In the genomic region with DNA sequence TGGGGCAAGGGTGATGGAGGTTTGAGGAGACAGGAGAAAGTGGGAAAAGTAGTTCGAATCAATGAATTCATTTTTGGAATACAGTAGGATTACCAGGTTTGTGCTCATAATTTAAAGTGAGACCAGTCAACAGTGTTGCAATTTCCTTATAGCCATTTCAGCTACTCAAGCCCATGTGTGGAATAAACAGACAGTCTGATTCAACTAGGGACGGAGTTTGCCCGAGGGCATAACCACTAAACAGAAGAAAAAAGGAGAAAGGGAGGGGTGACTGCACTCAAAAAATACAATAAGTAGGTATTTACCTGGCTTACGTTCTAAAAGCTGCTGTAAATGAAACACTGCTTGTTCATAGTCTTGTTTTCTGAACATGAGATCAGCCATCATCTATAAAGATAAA, we compare ENCODE assay signal across 16 cellular contexts. TPM values are rescaled to one million over a fixed set of nuclear protein-coding genes. Genes with fewer than 3 reads are reported as not detected.
DNase-seq lines count a peak whose midpoint lies in the region; ATAC-seq and TF ChIP-seq lines count a peak whose summit lies in the region.
"Had no signal": no experiment of that assay in that cellular context is flagged by ENCODE, and none has a peak within 500 bp of the region (broad histone marks: within the 10 kb centered on the region; RNA-seq: fewer than 3 reads in every experiment).

No MANE protein-coding gene starts in this region.

- TF ChIP-seq CTCF in NB4 (IDR thresholded peaks at IDR 0.05; ENCODE audit: low read depth, low read length): no peak
- TF ChIP-seq CTCF in MCF 10A (IDR thresholded peaks at IDR 0.05; ENCODE audit: unreplicated experiment): no peak

- no peaks in the 10 kb centered on the region for H3K9me3 ChIP-seq in mesenchymal stem cell (ENCODE audit: control insufficient read depth, low read length)
- H3K9me3 ChIP-seq: adrenal gland, heart left ventricle, transverse colon had no signal

- WGBS in mesenchymal stem cell: 91% methylated on average over 3 of the region's 4 CpGs

- H3K4me1 Mint-ChIP-seq in MCF 10A (ENCODE audit: insufficient read depth, unreplicated experiment): peaks cover 35% of the 10 kb centered on the region

- TF ChIP-seq POLR2A in NB4 (IDR thresholded peaks at IDR 0.05; ENCODE audit: extremely low read depth, insufficient read length): no peak

- no peak overlapping the region for H2AFZ ChIP-seq in mesenchymal stem cell (ENCODE audit: low read depth, low read length)

- H3K18ac ChIP-seq in mesenchymal stem cell (ENCODE audit: low read depth in 1 of 2, low read length in 2 of 2): no peak overlapping the region

- POLR2A ChIA-PET in MCF 10A (lab: Yijun Ruan, JAX): interaction anchor here (0.7 to 1.1 kb wide), 4 partner anchors 9 to 55 kb away, joined by 3 to 4 read pairs (median 3); partner anchors contain the start of gene TTC21B

- CTCF ChIA-PET in MCF 10A (lab: Yijun Ruan, JAX): interaction anchor here (1.4 kb wide), 1 partner anchor 24 kb away, joined by 8 read pairs; no protein-coding TSS in a partner anchor

- no TSS peak for BruUV-seq in MCF 10A (replicated peaks; lab: Mats Ljungman, UMichigan)

- peaks cover 1% of the 10 kb centered on the region for H3K4me1 ChIP-seq in mesenchymal stem cell (ENCODE audit: control insufficient read depth, insufficient read depth, low read depth, low read length)

- no peak for ATAC-seq in left colon
- ATAC-seq: activated T-cell treated with anti-CD3 and anti-CD28 coated beads, Interleukin-2, amount 50 U/mL, for 72 hours; heart left ventricle had no signal

- no peak overlapping the region for H3K9ac ChIP-seq in mesenchymal stem cell (ENCODE audit: low read length)

- H3K27me3 Mint-ChIP-seq in MCF 10A (ENCODE audit: insufficient read depth, unreplicated experiment): no peaks in the 10 kb centered on the region
- H3K27me3 Mint-ChIP-seq: B cell had no signal

- H3K27ac Mint-ChIP-seq in MCF 10A (ENCODE audit: low read depth, unreplicated experiment): peak overlapping the region; percentile 80
- H3K27ac Mint-ChIP-seq: activated T-cell treated with anti-CD3 and anti-CD28 coated beads, Interleukin-2, amount 50 U/mL, for 72 hours; B cell had no signal

- no peak overlapping the region for H3K27ac ChIP-seq in mesenchymal stem cell (ENCODE audit: low read length, poor library complexity, severe bottlenecking)
- H3K27ac ChIP-seq: adrenal gland, transverse colon had no signal

- H2BK5ac ChIP-seq in mesenchymal stem cell (ENCODE audit: low read depth, low read length, poor library complexity, severe bottlenecking): no peak overlapping the region

- no peak overlapping the region for H2BK15ac ChIP-seq in mesenchymal stem cell (ENCODE audit: low read depth, poor library complexity, severe bottlenecking)

- H3K36me3 Mint-ChIP-seq in MCF 10A (ENCODE audit: insufficient read depth, unreplicated experiment): peaks cover 31% of the 10 kb centered on the region

- H3K4me3 ChIP-seq in NB4 (ENCODE audit: low read depth, low read length) (no peak overlapping the region), mesenchymal stem cell (ENCODE audit: insufficient read depth in 1 of 2, low read depth in 1 of 2, low read length in 2 of 2) (no peak overlapping the region)
- H3K4me3 ChIP-seq: adrenal gland, heart left ventricle, transverse colon had no signal

- H3K9me3 Mint-ChIP-seq in MCF 10A (ENCODE audit: unreplicated experiment): no peaks in the 10 kb centered on the region
- H3K9me3 Mint-ChIP-seq: activated T-cell treated with anti-CD3 and anti-CD28 coated beads, Interleukin-2, amount 50 U/mL, for 72 hours had no signal

- H3K36me3 ChIP-seq in mesenchymal stem cell (ENCODE audit: control insufficient read depth in 1 of 2, insufficient read depth in 2 of 2, low read depth in 1 of 2, low read length in 2 of 2): peaks cover 12 to 68% of the 10 kb centered on the region in 2 experiments

- H3K79me1 ChIP-seq in mesenchymal stem cell (replicated peaks; ENCODE audit: low read length, poor library complexity, severe bottlenecking): peaks cover 1% of the 10 kb centered on the region

- H4K8ac ChIP-seq in mesenchymal stem cell (ENCODE audit: low read length): no peak overlapping the region

- H3K4me2 ChIP-seq in mesenchymal stem cell (ENCODE audit: low read length, poor library complexity, severe bottlenecking): no peak overlapping the region

- H2BK120ac ChIP-seq in mesenchymal stem cell (ENCODE audit: low read depth, low read length): no peak overlapping the region

- no peaks in the 10 kb centered on the region for H3K27me3 ChIP-seq in mesenchymal stem cell (ENCODE audit: control insufficient read depth in 1 of 2, insufficient read depth in 1 of 2, low read length in 2 of 2)
- H3K27me3 ChIP-seq: adrenal gland, heart left ventricle, transverse colon had no signal

- no peak overlapping the region for H3K23ac ChIP-seq in mesenchymal stem cell (ENCODE audit: low read length in 2 of 2)

- no peak overlapping the region for H2AK5ac ChIP-seq in mesenchymal stem cell (ENCODE audit: low read length, severe bottlenecking)

- DNase-seq in EL (peak; percentile 77), NB4 (ENCODE audit: low read depth) (peak; percentile 56), MCF 10A (ENCODE audit: unreplicated experiment) (peak; percentile 92), mesenchymal stem cell (peak; percentile 33), RKO (ENCODE audit: low spot score) (no peak), left colon (no peak)
- DNase-seq in activated CD4-positive, CD25-positive, alpha-beta regulatory T cell treated with anti-CD3 and anti-CD28 coated beads, Interleukin-2, amount 50 U/mL, for 72 hours: no peak
- no peak for DNase-seq in activated CD4-positive, alpha-beta T cell treated with anti-CD3 and anti-CD28 coated beads, Interleukin-2, amount 50 U/mL, for 48 hours
- DNase-seq: activated CD4-positive, alpha-beta T cell treated with anti-CD3 and anti-CD28 coated beads, Interleukin-2, amount 50 U/mL, for 4 hours; activated T-cell treated with anti-CD3 and anti-CD28 coated beads, Interleukin-2, amount 50 U/mL, for 72 hours; cerebellar nuclear complex; heart left ventricle; NCI-H1092 treated with DMSO at 0.1 percent for 48 hours; transverse colon had no signal

- H2BK12ac ChIP-seq in mesenchymal stem cell (ENCODE audit: low read length in 2 of 2): no peak overlapping the region

- no peak overlapping the region for H4K91ac ChIP-seq in mesenchymal stem cell (ENCODE audit: low read length)

- intact Hi-C loops in MCF 10A (cut with micrococcal nuclease): no loop called here
- intact Hi-C loops in left colon (cut with DNase I, micrococcal nuclease): no loop called here

- H3K4ac ChIP-seq in mesenchymal stem cell (ENCODE audit: low read depth in 1 of 2, low read length in 2 of 2): no peak overlapping the region

- no peak overlapping the region for H3K14ac ChIP-seq in mesenchymal stem cell (ENCODE audit: low read length in 2 of 2)

- H3K4me3 Mint-ChIP-seq in MCF 10A (ENCODE audit: unreplicated experiment): peak overlapping the region; percentile 17
- H3K4me3 Mint-ChIP-seq: activated T-cell treated with anti-CD3 and anti-CD28 coated beads, Interleukin-2, amount 50 U/mL, for 72 hours; B cell had no signal

RNA-seq across cellular contexts. Expression of gene TTC21B, which starts 55.2 kb away (rescaled TPM):
- 9.8 and 10.9 TPM in 2 replicates for total RNA-seq in MCF 10A (2022)
- 3.5 TPM for polyA plus RNA-seq in mesenchymal stem cell (2013, experiment 1 of 2)
- polyA plus RNA-seq in mesenchymal stem cell (2013, experiment 2 of 2): 3.1 TPM
- 10 to 100 TPM; 14.0 to 14.8 TPM for total RNA-seq in left colon

Comparison
In these comparisons a context has a peak if more than half of its experiments do, and no peak if none do; other contexts are left out.
1. DNase-seq: peak in EL (single experiment), NB4 (single experiment), MCF 10A (single experiment) and mesenchymal stem cell (single experiment); none in RKO (single experiment), activated CD4-positive, CD25-positive, alpha-beta regulatory T cell treated with anti-CD3 and anti-CD28 coated beads, Interleukin-2, amount 50 U/mL, for 72 hours (single experiment), activated CD4-positive, alpha-beta T cell treated with anti-CD3 and anti-CD28 coated beads, Interleukin-2, amount 50 U/mL, for 48 hours (0 of 2) and left colon (0 of 2).